ENCODE assay signal across 2 cellular contexts in genomic region chr12:39116877-39117276, GRCh38.
TF ChIP-seq lines count a peak whose summit lies in the region.

No MANE protein-coding gene starts in this region.

TF ChIP-seq in GM23338, 12 proteins besides CTCF, POLR2A, EP300 and RAD21 (continued from another document):
- TF ChIP-seq ZNF331 (CRISPR knock-in tag; IDR thresholded peaks at IDR 0.05; ENCODE audit: low read depth) (no peak), ZNF462 (CRISPR knock-in tag; IDR thresholded peaks at IDR 0.05) (no peak), ETS1 (IDR thresholded peaks at IDR 0.05) (no peak)

TF ChIP-seq in H1, 55 proteins besides CTCF, POLR2A, EP300 and RAD21 (continued from another document):
- TF ChIP-seq NRF1 (IDR thresholded peaks at IDR 0.05; ENCODE audit: low read depth, low read length): no peak
- no peak for TF ChIP-seq KDM4A (IDR thresholded peaks at IDR 0.05; ENCODE audit: low read depth, low read length, severe bottlenecking)
- TF ChIP-seq ATF2 (IDR thresholded peaks at IDR 0.05; ENCODE audit: low read length): no peak
- no peak for TF ChIP-seq TAF7 (optimal IDR thresholded peaks at IDR 0.05; ENCODE audit: borderline replicate concordance, low read depth, low read length)
- no peak for TF ChIP-seq CTBP2 (IDR thresholded peaks at IDR 0.05; ENCODE audit: borderline replicate concordance, insufficient read depth, insufficient read length, low read length)
- no peak for TF ChIP-seq CHD1 (IDR thresholded peaks at IDR 0.05; ENCODE audit: low read depth, low read length)
- TF ChIP-seq SP1 (IDR thresholded peaks at IDR 0.05; ENCODE audit: low read depth, low read length): no peak
- no peak for TF ChIP-seq SUZ12 (IDR thresholded peaks at IDR 0.05; ENCODE audit: low read length)
- TF ChIP-seq SP2 (IDR thresholded peaks at IDR 0.05; ENCODE audit: low read length): no peak
- TF ChIP-seq JUND (IDR thresholded peaks at IDR 0.05; ENCODE audit: low read length): no peak
- no peak for TF ChIP-seq CEBPB (IDR thresholded peaks at IDR 0.05; ENCODE audit: low read depth, low read length)
- no peak for TF ChIP-seq FOSL1 (IDR thresholded peaks at IDR 0.05; ENCODE audit: insufficient read depth, low read depth, low read length)
